ENCODE assay signal across 16 cellular contexts in genomic region chr1:85677656-85678055, GRCh38. TPM values are rescaled to one million over a fixed set of nuclear protein-coding genes. Genes with fewer than 3 reads are reported as not detected.
DNase-seq lines count a peak whose midpoint lies in the region; ATAC-seq, FAIRE-seq and TF ChIP-seq lines count a peak whose summit lies in the region.
"Had no signal": no experiment of that assay in that cellular context is flagged by ENCODE, and none has a peak within 500 bp of the region (broad histone marks: within the 10 kb centered on the region; RNA-seq: fewer than 3 reads in every experiment).

No MANE protein-coding gene starts in this region.

- no peak overlapping the region for H3K4me3 ChIP-seq in CD4-positive, alpha-beta memory T cell (ENCODE audit: low read length in 2 of 2)
- H3K4me3 ChIP-seq: BLaER1, GM23338 had no signal

- CTCF ChIA-PET in activated CD4-positive, alpha-beta memory T cell treated with anti-CD3 and anti-CD28 coated beads, Interleukin-2, amount 10 ng/mL, durations not matched to agents 7 days and 5 days (lab: Charles Lee), result interaction anchor here (1.0 to 1.8 kb wide), 2 partner anchors 15 to 30 kb away, joined by 3 to 6 read pairs; partner anchors contain the start of gene ZNHIT6
- CTCF ChIA-PET in activated CD4-positive, alpha-beta memory T cell treated with anti-CD3 and anti-CD28 coated beads for 36 hours (lab: Charles Lee), result no interaction called here
- CTCF ChIA-PET in CD4-positive, alpha-beta memory T cell (lab: Charles Lee; ENCODE audit: partially characterized antibody), result no interaction called here

- peak; percentile 16 for FAIRE-seq in D721Med (lab: Jason Lieb, UNC)

- POLR2A ChIA-PET in activated CD4-positive, alpha-beta memory T cell treated with anti-CD3 and anti-CD28 coated beads, Interleukin-2, amount 10 ng/mL, durations not matched to agents 7 days and 5 days (lab: Charles Lee), result no interaction called here
- POLR2A ChIA-PET in activated CD4-positive, alpha-beta memory T cell treated with anti-CD3 and anti-CD28 coated beads for 36 hours (lab: Charles Lee), result no interaction called here
- POLR2A ChIA-PET in CD4-positive, alpha-beta memory T cell (lab: Charles Lee; ENCODE audit: partially characterized antibody), result no interaction called here

- no peak overlapping the region for H3K4me3 Mint-ChIP-seq in activated CD4-positive, alpha-beta memory T cell treated with anti-CD3 and anti-CD28 coated beads, Interleukin-2, amount 10 ng/mL, durations not matched to agents 7 days and 5 days
- H3K4me3 Mint-ChIP-seq in activated CD4-positive, alpha-beta memory T cell treated with anti-CD3 and anti-CD28 coated beads for 36 hours, result no peak overlapping the region
- H3K4me3 Mint-ChIP-seq in activated T-helper 2 cell treated with anti-CD3 and anti-CD28 coated beads, Interferon-gamma antibody, Interleukin-2, Interleukin-4, amounts not matched to agents 10 μg/mL and 5 μg/mL and 100 μg/mL, durations not matched to agents 14 hours and 24 hours and 36 hours (ENCODE audit: low read depth), result no peak overlapping the region
- no peak overlapping the region for H3K4me3 Mint-ChIP-seq in CD4-positive, alpha-beta memory T cell
- H3K4me3 Mint-ChIP-seq: CD14-positive monocyte; CD8-positive, alpha-beta memory T cell; GM23338 had no signal

- H3K4me1 ChIP-seq in CD4-positive, alpha-beta memory T cell (ENCODE audit: insufficient read depth, low read length), result no peaks in the 10 kb centered on the region
- H3K4me1 ChIP-seq: BLaER1 had no signal

- intact Hi-C loops in activated CD4-positive, alpha-beta memory T cell treated with anti-CD3 and anti-CD28 coated beads for 36 hours (cut with micrococcal nuclease), result no loop called here
- intact Hi-C loops in activated T-helper 2 cell treated with anti-CD3 and anti-CD28 coated beads, Interferon-gamma antibody, Interleukin-2, Interleukin-4, amounts not matched to agents 10 μg/mL and 5 μg/mL and 100 μg/mL, durations not matched to agents 14 hours and 24 hours and 36 hours (cut with micrococcal nuclease), result no loop called here
- intact Hi-C loops in CD4-positive, alpha-beta memory T cell (cut with micrococcal nuclease), result no loop called here

- no peaks in the 10 kb centered on the region for H3K9me3 Mint-ChIP-seq in activated CD4-positive, alpha-beta memory T cell treated with anti-CD3 and anti-CD28 coated beads, Interleukin-2, amount 10 ng/mL, durations not matched to agents 7 days and 5 days
- no peaks in the 10 kb centered on the region for H3K9me3 Mint-ChIP-seq in activated CD4-positive, alpha-beta memory T cell treated with anti-CD3 and anti-CD28 coated beads for 36 hours
- H3K9me3 Mint-ChIP-seq in activated T-helper 2 cell treated with anti-CD3 and anti-CD28 coated beads, Interferon-gamma antibody, Interleukin-2, Interleukin-4, amounts not matched to agents 10 μg/mL and 5 μg/mL and 100 μg/mL, durations not matched to agents 14 hours and 24 hours and 36 hours, result no peaks in the 10 kb centered on the region
- H3K9me3 Mint-ChIP-seq in CD4-positive, alpha-beta memory T cell, result no peaks in the 10 kb centered on the region
- H3K9me3 Mint-ChIP-seq: CD14-positive monocyte; CD8-positive, alpha-beta memory T cell; GM23338 had no signal

- no peaks in the 10 kb centered on the region for H3K27me3 ChIP-seq in CD4-positive, alpha-beta memory T cell (ENCODE audit: insufficient read depth, low read length)
- H3K27me3 ChIP-seq: BLaER1 had no signal

- DNase-seq in activated CD4-positive, alpha-beta memory T cell treated with anti-CD3 and anti-CD28 coated beads, Interleukin-2, amount 10 ng/mL, durations not matched to agents 7 days and 5 days, result no peak
- DNase-seq in activated CD4-positive, alpha-beta memory T cell treated with anti-CD3 and anti-CD28 coated beads for 36 hours, result no peak
- no peak for DNase-seq in D721Med (ENCODE audit: insufficient read length, low spot score)
- DNase-seq in activated T-helper 2 cell treated with anti-CD3 and anti-CD28 coated beads, Interferon-gamma antibody, Interleukin-2, Interleukin-4, amounts not matched to agents 10 μg/mL and 5 μg/mL and 100 μg/mL, durations not matched to agents 14 hours and 24 hours and 36 hours (ENCODE audit: low spot score), result no peak
- no peak for DNase-seq in CD4-positive, alpha-beta memory T cell
- DNase-seq in NCI-H1436 (lab: John Stamatoyannopoulos, UW), result no peak
- DNase-seq: 8988T; CD8-positive, alpha-beta memory T cell; COR-L47; GDM1; HCEC 1CT had no signal

- H3K27ac ChIP-seq in CD4-positive, alpha-beta memory T cell (ENCODE audit: low read depth, low read length), result no peak overlapping the region
- H3K27ac ChIP-seq: BLaER1, HL-60 had no signal

- ATAC-seq in HG03139 (IDR thresholded peaks at IDR 0.05; ENCODE audit: unreplicated experiment), result no peak
- ATAC-seq: GM23338 had no signal

- H3K36me3 ChIP-seq in CD4-positive, alpha-beta memory T cell (ENCODE audit: insufficient read depth, low read length), result peaks cover 13% of the 10 kb centered on the region

- H3K36me3 Mint-ChIP-seq in activated CD4-positive, alpha-beta memory T cell treated with anti-CD3 and anti-CD28 coated beads, Interleukin-2, amount 10 ng/mL, durations not matched to agents 7 days and 5 days (ENCODE audit: low read depth), result peaks cover 33% of the 10 kb centered on the region
- H3K36me3 Mint-ChIP-seq in activated CD4-positive, alpha-beta memory T cell treated with anti-CD3 and anti-CD28 coated beads for 36 hours, result peaks cover 36% of the 10 kb centered on the region
- peaks cover 42% of the 10 kb centered on the region for H3K36me3 Mint-ChIP-seq in activated T-helper 2 cell treated with anti-CD3 and anti-CD28 coated beads, Interferon-gamma antibody, Interleukin-2, Interleukin-4, amounts not matched to agents 10 μg/mL and 5 μg/mL and 100 μg/mL, durations not matched to agents 14 hours and 24 hours and 36 hours (ENCODE audit: low read depth)
- H3K36me3 Mint-ChIP-seq in CD4-positive, alpha-beta memory T cell, result peaks cover 56 to 62% of the 10 kb centered on the region in 2 donors

- H3K9me3 ChIP-seq in CD4-positive, alpha-beta memory T cell (ENCODE audit: control insufficient read depth in 1 of 2, low read length in 2 of 2), result no peaks in the 10 kb centered on the region
- H3K9me3 ChIP-seq: BLaER1 had no signal

- H3K4me1 Mint-ChIP-seq in activated CD4-positive, alpha-beta memory T cell treated with anti-CD3 and anti-CD28 coated beads, Interleukin-2, amount 10 ng/mL, durations not matched to agents 7 days and 5 days, result peaks cover 12% of the 10 kb centered on the region
- H3K4me1 Mint-ChIP-seq in activated CD4-positive, alpha-beta memory T cell treated with anti-CD3 and anti-CD28 coated beads for 36 hours (ENCODE audit: low read depth), result no peaks in the 10 kb centered on the region
- H3K4me1 Mint-ChIP-seq in activated T-helper 2 cell treated with anti-CD3 and anti-CD28 coated beads, Interferon-gamma antibody, Interleukin-2, Interleukin-4, amounts not matched to agents 10 μg/mL and 5 μg/mL and 100 μg/mL, durations not matched to agents 14 hours and 24 hours and 36 hours (ENCODE audit: low read depth), result peaks cover 3% of the 10 kb centered on the region
- H3K4me1 Mint-ChIP-seq in CD4-positive, alpha-beta memory T cell, result peaks cover 0 to 4% (median 1%) of the 10 kb centered on the region in 4 donors
- H3K4me1 Mint-ChIP-seq: CD14-positive monocyte, GM23338 had no signal

- H3K27ac Mint-ChIP-seq in activated CD4-positive, alpha-beta memory T cell treated with anti-CD3 and anti-CD28 coated beads, Interleukin-2, amount 10 ng/mL, durations not matched to agents 7 days and 5 days, result peak overlapping the region; percentile 28
- H3K27ac Mint-ChIP-seq in activated CD4-positive, alpha-beta memory T cell treated with anti-CD3 and anti-CD28 coated beads for 36 hours, result no peak overlapping the region
- peak overlapping the region; percentile 38 for H3K27ac Mint-ChIP-seq in activated T-helper 2 cell treated with anti-CD3 and anti-CD28 coated beads, Interferon-gamma antibody, Interleukin-2, Interleukin-4, amounts not matched to agents 10 μg/mL and 5 μg/mL and 100 μg/mL, durations not matched to agents 14 hours and 24 hours and 36 hours
- peak overlapping the region in 1 of 7 donors; percentile 1 for H3K27ac Mint-ChIP-seq in CD4-positive, alpha-beta memory T cell
- H3K27ac Mint-ChIP-seq: CD14-positive monocyte; CD8-positive, alpha-beta memory T cell; GM23338 had no signal

- TF ChIP-seq CTCF in D721Med (IDR thresholded peaks at IDR 0.05; ENCODE audit: insufficient read depth, missing control alignments), result no peak

- H3K27me3 Mint-ChIP-seq in activated CD4-positive, alpha-beta memory T cell treated with anti-CD3 and anti-CD28 coated beads, Interleukin-2, amount 10 ng/mL, durations not matched to agents 7 days and 5 days, result no peaks in the 10 kb centered on the region
- H3K27me3 Mint-ChIP-seq in activated CD4-positive, alpha-beta memory T cell treated with anti-CD3 and anti-CD28 coated beads for 36 hours, result no peaks in the 10 kb centered on the region
- no peaks in the 10 kb centered on the region for H3K27me3 Mint-ChIP-seq in activated T-helper 2 cell treated with anti-CD3 and anti-CD28 coated beads, Interferon-gamma antibody, Interleukin-2, Interleukin-4, amounts not matched to agents 10 μg/mL and 5 μg/mL and 100 μg/mL, durations not matched to agents 14 hours and 24 hours and 36 hours (ENCODE audit: low read depth)
- H3K27me3 Mint-ChIP-seq in CD4-positive, alpha-beta memory T cell, result no peaks in the 10 kb centered on the region
- H3K27me3 Mint-ChIP-seq: CD8-positive, alpha-beta memory T cell had no signal

RNA-seq across cellular contexts. Expression of gene ZNHIT6, which starts 30.6 kb away (rescaled TPM):
- total RNA-seq in activated CD4-positive, alpha-beta memory T cell treated with anti-CD3 and anti-CD28 coated beads, Interleukin-2, amount 10 ng/mL, durations not matched to agents 7 days and 5 days, result 10 to 100 TPM; 11.5 to 14.0 TPM
- total RNA-seq in activated CD4-positive, alpha-beta memory T cell treated with anti-CD3 and anti-CD28 coated beads for 36 hours, result 10 to 100 TPM; 18.7 TPM
- 19.9 and 21.8 TPM in 2 replicates for total RNA-seq in activated T-helper 2 cell treated with anti-CD3 and anti-CD28 coated beads, Interferon-gamma antibody, Interleukin-2, Interleukin-4, amounts not matched to agents 10 μg/mL and 5 μg/mL and 100 μg/mL, durations not matched to agents 14 hours and 24 hours and 36 hours
- 10 to 100 TPM; 18.0 to 19.2 TPM for total RNA-seq in CD4-positive, alpha-beta memory T cell
- 10 to 100 TPM; 13.4 to 19.5 TPM for polyA plus RNA-seq in CD4-positive, alpha-beta memory T cell
